8 cellular contexts compared by ENCODE assay signal in the genomic region with DNA sequence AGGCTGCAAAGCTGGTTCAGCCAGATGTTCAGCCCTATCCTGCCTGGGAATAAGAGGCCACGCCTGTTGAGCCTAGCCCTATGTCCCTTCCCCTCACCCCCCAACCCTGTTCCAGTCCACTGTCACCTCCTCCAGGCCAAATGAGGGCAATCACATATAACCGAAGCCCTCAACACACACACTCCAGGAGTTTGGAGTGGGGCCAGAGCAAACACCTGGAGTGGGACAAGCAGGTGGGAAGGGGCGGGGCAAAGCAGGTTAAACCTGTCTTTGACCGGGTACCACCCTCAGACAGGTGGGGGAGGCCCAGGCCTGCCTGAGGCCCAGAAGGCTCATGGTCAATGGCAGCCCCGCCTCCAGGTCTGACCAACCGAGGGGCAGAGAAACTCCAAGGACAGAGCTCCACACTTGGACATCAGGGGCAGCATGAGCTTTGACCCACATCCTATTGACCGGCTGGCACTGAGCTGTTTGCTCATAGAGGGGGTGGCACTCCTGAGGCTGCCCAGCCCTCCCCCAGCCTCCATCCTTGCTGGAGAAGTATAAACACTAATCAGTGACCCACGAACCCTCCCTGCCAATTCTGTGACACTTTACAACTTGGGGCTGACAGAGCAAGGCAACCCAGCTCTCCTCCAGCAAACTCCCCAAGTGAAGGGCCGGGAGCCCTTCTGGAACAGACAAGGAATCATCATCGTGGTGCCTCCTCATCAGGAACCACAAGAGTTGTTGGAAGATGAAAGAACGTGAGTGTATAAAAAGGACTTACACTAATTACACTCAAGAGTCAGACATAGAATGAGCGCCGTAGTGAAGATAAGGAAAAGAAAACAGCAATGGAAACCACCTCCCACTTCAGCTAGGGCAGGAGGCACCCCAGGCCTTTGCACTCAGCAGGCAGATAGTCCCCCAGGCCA. TPM values are rescaled to one million over a fixed set of nuclear protein-coding genes. Genes with fewer than 3 reads are reported as not detected.
A peak's percentile ranks its signal among the peaks of the same experiment; 100 is the strongest.
DNase-seq lines count a peak whose midpoint lies in the region; TF ChIP-seq lines count a peak whose summit lies in the region.

No MANE protein-coding gene starts in this region.

- no peaks in the 10 kb centered on the region for H3K9me3 ChIP-seq in transverse colon

- 24 to 48% methylated on average over 4 to 13 of the region's 13 CpGs for WGBS in transverse colon (ENCODE audit: low coverage in 1 of 2), 2 donors

- no peaks in the 10 kb centered on the region for H3K9me3 Mint-ChIP-seq in activated CD4-positive, alpha-beta T cell treated with anti-CD3 and anti-CD28 coated beads, Interleukin-2, amount 10 ng/mL, durations not matched to agents 7 days and 5 days
- H3K9me3 Mint-ChIP-seq in chondrocyte (ENCODE audit: low read depth) = no peaks in the 10 kb centered on the region

- H3K27ac Mint-ChIP-seq in activated CD4-positive, alpha-beta T cell treated with anti-CD3 and anti-CD28 coated beads, Interleukin-2, amount 10 ng/mL, durations not matched to agents 7 days and 5 days = peak overlapping the region; percentile 60
- H3K27ac Mint-ChIP-seq in chondrocyte (ENCODE audit: unreplicated experiment) = no peak overlapping the region

- H3K36me3 Mint-ChIP-seq in activated CD4-positive, alpha-beta T cell treated with anti-CD3 and anti-CD28 coated beads, Interleukin-2, amount 10 ng/mL, durations not matched to agents 7 days and 5 days (ENCODE audit: low read depth) = peaks cover 2% of the 10 kb centered on the region
- H3K36me3 Mint-ChIP-seq in chondrocyte (ENCODE audit: low read depth) = no peaks in the 10 kb centered on the region

- in situ Hi-C loops in transverse colon (cut with MboI; ENCODE audit: low pct_ligation_motif_present in 1 of 4, low pct_unique_long_range_greater_than_20kb in 1 of 4, low sequenced_read_pairs in 3 of 4) = loop anchor here in 1 of 4 donors (25.0 kb wide), 1 partner anchor 147 kb away; a partner anchor contains a TSS

- H3K36me3 ChIP-seq in transverse colon = no peaks in the 10 kb centered on the region

- peak; percentile 71 for TF ChIP-seq POLR2A in transverse colon (IDR thresholded peaks at IDR 0.05)

- intact Hi-C loops in transverse colon (cut with DNase I; ENCODE audit: low total_unique reads) = loop anchor here (10.0 kb wide), 1 partner anchor 150 kb away; a partner anchor contains a TSS

- peak overlapping the region in 3 of 4 donors; percentile 46 to 62 (median 51) for H3K4me3 ChIP-seq in transverse colon

- H3K4me3 Mint-ChIP-seq in activated CD4-positive, alpha-beta T cell treated with anti-CD3 and anti-CD28 coated beads, Interleukin-2, amount 10 ng/mL, durations not matched to agents 7 days and 5 days = no peak overlapping the region
- H3K4me3 Mint-ChIP-seq in chondrocyte (ENCODE audit: unreplicated experiment) = no peak overlapping the region

- no peaks in the 10 kb centered on the region for H3K27me3 ChIP-seq in transverse colon

- H3K27ac ChIP-seq in transverse colon = peak overlapping the region; percentile 91 to 94 (median 92)

- H3K27me3 Mint-ChIP-seq in activated CD4-positive, alpha-beta T cell treated with anti-CD3 and anti-CD28 coated beads, Interleukin-2, amount 10 ng/mL, durations not matched to agents 7 days and 5 days = peaks cover 8% of the 10 kb centered on the region
- H3K27me3 Mint-ChIP-seq in chondrocyte (ENCODE audit: low read depth) = no peaks in the 10 kb centered on the region

- TF ChIP-seq CTCF in transverse colon (IDR thresholded peaks at IDR 0.05) (no peak), chondrocyte (IDR thresholded peaks at IDR 0.05) (no peak)

- peak; percentile 66 for TF ChIP-seq EP300 in transverse colon (IDR thresholded peaks at IDR 0.05; ENCODE audit: low read depth)

- CTCF ChIA-PET in activated CD4-positive, alpha-beta T cell treated with anti-CD3 and anti-CD28 coated beads, Interleukin-2, amount 10 ng/mL, durations not matched to agents 7 days and 5 days (lab: Charles Lee) = interaction anchor here (1.6 kb wide), 1 partner anchor 95 kb away, joined by 3 read pairs; no protein-coding TSS in a partner anchor

- H3K4me1 ChIP-seq in transverse colon = peaks cover 5 to 51% (median 33%) of the 10 kb centered on the region in 4 donors

- H3K4me1 Mint-ChIP-seq in activated CD4-positive, alpha-beta T cell treated with anti-CD3 and anti-CD28 coated beads, Interleukin-2, amount 10 ng/mL, durations not matched to agents 7 days and 5 days = peaks cover 32% of the 10 kb centered on the region
- H3K4me1 Mint-ChIP-seq in chondrocyte (ENCODE audit: low read depth) = peaks cover 17% of the 10 kb centered on the region

- POLR2A ChIA-PET in activated CD4-positive, alpha-beta T cell treated with anti-CD3 and anti-CD28 coated beads, Interleukin-2, amount 10 ng/mL, durations not matched to agents 7 days and 5 days (lab: Charles Lee) = interaction anchor here (0.6 kb wide), 1 partner anchor 50 kb away, joined by 3 read pairs; no protein-coding TSS in a partner anchor

- no peak for DNase-seq in activated CD4-positive, alpha-beta T cell treated with anti-CD3 and anti-CD28 coated beads, Interleukin-2, amount 10 ng/mL, durations not matched to agents 7 days and 5 days
- no peak for DNase-seq in activated CD4-positive, alpha-beta T cell treated with anti-CD3 and anti-CD28 coated beads, Interleukin-2, amount 50 U/mL, for 48 hours
- DNase-seq in SW480 (ENCODE audit: low spot score) (peak; percentile 15), kidney glomerular epithelial cell (lab: John Stamatoyannopoulos, UW) (peak; percentile 54), transverse colon (peak; percentile 97), HUDEP-2 (lab: John Stamatoyannopoulos, UW; ENCODE audit: unreplicated experiment in 76 of 76) (no peak), NOMO-1 treated with dmso at 0.1 percent for 144 hours (lab: John Stamatoyannopoulos, UW; ENCODE audit: unreplicated experiment) (no peak), chondrocyte (ENCODE audit: low spot score) (no peak)

RNA-seq across cellular contexts. Expression of a gene that starts 1.5 kb away (rescaled TPM):
- under 1 TPM in 1 of 2 experiments, not detected in 1; 0.08 TPM for total RNA-seq in activated CD4-positive, alpha-beta T cell treated with anti-CD3 and anti-CD28 coated beads, Interleukin-2, amount 10 ng/mL, durations not matched to agents 7 days and 5 days
- total RNA-seq in transverse colon = 10 to 100 TPM; 61.3 to 87.5 (median 77.2) TPM
- 0.42 to 0.44 TPM in 2 of 3 replicates, not detected in the other for total RNA-seq in chondrocyte

RNA-seq across cellular contexts. Expression of a gene that starts 10.7 kb away (rescaled TPM):
- 10 to 100 TPM in 1 of 2 experiments, 1 to 10 TPM in 1; 8.4 to 10.1 TPM for total RNA-seq in activated CD4-positive, alpha-beta T cell treated with anti-CD3 and anti-CD28 coated beads, Interleukin-2, amount 10 ng/mL, durations not matched to agents 7 days and 5 days
- total RNA-seq in transverse colon (10 to 100 TPM in 3 of 4 donors, 1 to 10 TPM in 1; 9.6 to 18.2 (median 15.0) TPM), chondrocyte (24.5 to 29.6 TPM (median 28.0 TPM) in 3 replicates)

RNA-seq across cellular contexts. Expression of a gene that starts 29.9 kb away (rescaled TPM):
- total RNA-seq in activated CD4-positive, alpha-beta T cell treated with anti-CD3 and anti-CD28 coated beads, Interleukin-2, amount 10 ng/mL, durations not matched to agents 7 days and 5 days = 100 to 1,000 TPM; 116 to 130 TPM
- total RNA-seq in transverse colon (100 to 1,000 TPM in 1 of 4 donors, 10 to 100 TPM in 3; 20.6 to 145 (median 31.4) TPM), chondrocyte (49.5 to 57.3 TPM (median 55.9 TPM) in 3 replicates)

Comparison
In these comparisons a context has a peak if more than half of its experiments do, and no peak if none do; other contexts are left out.
1. DNase-seq: peak in SW480 (single experiment), kidney glomerular epithelial cell (single experiment) and transverse colon (single experiment); none in activated CD4-positive, alpha-beta T cell treated with anti-CD3 and anti-CD28 coated beads, Interleukin-2, amount 10 ng/mL, durations not matched to agents 7 days and 5 days (single experiment), activated CD4-positive, alpha-beta T cell treated with anti-CD3 and anti-CD28 coated beads, Interleukin-2, amount 50 U/mL, for 48 hours (0 of 2), HUDEP-2 (0 of 76), NOMO-1 treated with dmso at 0.1 percent for 144 hours (single experiment) and chondrocyte (single experiment).
2. RNA of a gene that starts 1.5 kb away (total RNA-seq): 61.3 to 87.5 TPM in transverse colon; 0.42 to 0.44 TPM in chondrocyte and 0.08 TPM in activated CD4-positive, alpha-beta T cell treated with anti-CD3 and anti-CD28 coated beads, Interleukin-2, amount 10 ng/mL, durations not matched to agents 7 days and 5 days; every median in the first group is over 10 times any median in the second.